In genomic region chr5:74251106-74252032, GRCh38 we compare ENCODE assay signal across 10 cellular contexts.
A peak's percentile ranks its signal among the peaks of the same experiment; 100 is the strongest.
DNase-seq lines count a peak whose midpoint lies in the region; ATAC-seq and TF ChIP-seq lines count a peak whose summit lies in the region.
"Had no signal": no experiment of that assay in that cellular context is flagged by ENCODE, and none has a peak within 500 bp of the region (broad histone marks: within the 10 kb centered on the region; RNA-seq: fewer than 3 reads in every experiment).

No MANE protein-coding gene starts in this region.

- H3K36me3 Mint-ChIP-seq in stimulated activated memory B cell treated with anti-CD40 and anti-IgM and Interleukin-4, amounts not matched to agents 10 μg/mL and 1 μg/mL and 100 μg/mL, for 72 hours = no peaks in the 10 kb centered on the region

- no peak for TF ChIP-seq CTCF in vagina (IDR thresholded peaks at IDR 0.05)

- no peaks in the 10 kb centered on the region for H3K36me3 ChIP-seq in vagina

- TF ChIP-seq POLR2A in vagina (IDR thresholded peaks at IDR 0.05) = no peak

- H3K27me3 Mint-ChIP-seq in stimulated activated memory B cell treated with anti-CD40 and anti-IgM and Interleukin-4, amounts not matched to agents 10 μg/mL and 1 μg/mL and 100 μg/mL, for 72 hours = peaks cover 41% of the 10 kb centered on the region

- intact Hi-C loops in vagina (cut with DNase I) = no loop called here

- H3K27ac Mint-ChIP-seq in stimulated activated memory B cell treated with anti-CD40 and anti-IgM and Interleukin-4, amounts not matched to agents 10 μg/mL and 1 μg/mL and 100 μg/mL, for 72 hours = no peak overlapping the region
- H3K27ac Mint-ChIP-seq: B cell had no signal

- H3K4me1 ChIP-seq in vagina = peaks cover 10% of the 10 kb centered on the region

- H3K4me3 Mint-ChIP-seq in stimulated activated memory B cell treated with anti-CD40 and anti-IgM and Interleukin-4, amounts not matched to agents 10 μg/mL and 1 μg/mL and 100 μg/mL, for 72 hours = no peak overlapping the region
- H3K4me3 Mint-ChIP-seq: B cell had no signal

- DNase-seq in NCI-H146 (lab: John Stamatoyannopoulos, UW) (peak; percentile 16), NCI-H146 treated with DMSO at 0.1 percent for 48 hours (lab: John Stamatoyannopoulos, UW; ENCODE audit: unreplicated experiment) (no peak), amniotic stem cell (lab: John Stamatoyannopoulos, UW) (peak; percentile 69), islet precursor cell (peak; percentile 96), vagina (ENCODE audit: extremely low spot score in 2 of 2) (peak in 1 of 2 donors; percentile 97), GM19238 (ENCODE audit: insufficient read length, low spot score) (no peak)

- no peaks in the 10 kb centered on the region for H3K9me3 Mint-ChIP-seq in stimulated activated memory B cell treated with anti-CD40 and anti-IgM and Interleukin-4, amounts not matched to agents 10 μg/mL and 1 μg/mL and 100 μg/mL, for 72 hours

- H3K4me1 Mint-ChIP-seq in stimulated activated memory B cell treated with anti-CD40 and anti-IgM and Interleukin-4, amounts not matched to agents 10 μg/mL and 1 μg/mL and 100 μg/mL, for 72 hours = no peaks in the 10 kb centered on the region
- H3K4me1 Mint-ChIP-seq: B cell had no signal

- H3K9me3 ChIP-seq in vagina = no peaks in the 10 kb centered on the region

- no peak for ATAC-seq in HG03097 (IDR thresholded peaks at IDR 0.05; ENCODE audit: low FRiP score, unreplicated experiment)
- ATAC-seq in stimulated activated memory B cell treated with anti-CD40 and anti-IgM and Interleukin-4, amounts not matched to agents 10 μg/mL and 1 μg/mL and 100 μg/mL, for 72 hours = no peak

- H3K27ac ChIP-seq in vagina = peak overlapping the region; percentile 5
- H3K27ac ChIP-seq: SK-N-MC had no signal

- no peaks in the 10 kb centered on the region for H3K27me3 ChIP-seq in vagina

- no peak overlapping the region for H3K4me3 ChIP-seq in vagina
- H3K4me3 ChIP-seq: SK-N-MC had no signal

Comparison
In these comparisons a context has a peak if more than half of its experiments do, and no peak if none do; other contexts are left out.
1. DNase-seq: peak in NCI-H146 (single experiment), amniotic stem cell (single experiment) and islet precursor cell (single experiment); none in NCI-H146 treated with DMSO at 0.1 percent for 48 hours (single experiment) and GM19238 (single experiment).